ENCODE assay signal across 1 cellular context in the genomic region with DNA sequence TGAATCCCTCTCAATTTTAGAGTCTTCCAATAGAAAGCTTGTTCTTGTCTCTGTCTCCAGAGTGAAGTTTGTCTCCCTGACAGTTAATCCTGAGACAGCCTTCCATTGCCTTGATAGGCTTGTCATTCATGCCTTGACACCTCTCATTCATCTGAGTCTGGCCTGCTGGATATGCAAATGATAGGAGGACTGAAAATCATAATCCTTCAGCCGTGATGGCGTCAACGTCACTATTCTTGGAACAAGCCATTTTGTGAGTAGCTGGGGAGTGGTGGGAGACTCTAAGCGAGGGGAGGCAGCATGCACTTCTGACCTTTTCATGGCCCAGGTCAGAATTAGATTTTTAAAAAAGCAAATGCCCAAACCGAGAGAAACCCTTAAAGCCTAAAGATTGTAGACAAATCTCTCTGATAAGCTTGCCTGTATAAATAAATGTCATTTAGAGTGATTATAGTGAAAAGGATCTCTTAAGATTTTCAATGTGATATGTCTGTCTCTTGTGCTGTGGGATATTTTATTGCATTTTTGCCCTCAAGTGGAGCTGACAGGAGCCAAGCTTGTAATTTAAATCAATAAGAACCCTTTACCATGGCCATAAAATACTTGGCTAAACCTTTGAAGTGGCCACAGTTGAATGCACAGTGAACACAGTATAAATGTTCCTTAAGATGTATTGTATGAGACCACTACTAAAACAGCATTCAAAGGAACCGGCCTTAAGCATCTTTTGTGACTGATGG.
TF ChIP-seq lines count a peak whose summit lies in the region.

No MANE protein-coding gene starts in this region.

TF ChIP-seq in HEK293, 187 proteins besides CTCF, POLR2A, EP300 and RAD21 (continued from another document):
- TF ChIP-seq IKZF3 (tag by site-specific recombination; IDR thresholded peaks at IDR 0.05) (peak; percentile 74), GLI2 (tag by site-specific recombination; IDR thresholded peaks at IDR 0.05; ENCODE audit: borderline replicate concordance, low read depth) (peak; percentile 53; the same call in 1 of the 2 replicates), SETDB1 (IDR thresholded peaks at IDR 0.05; ENCODE audit: insufficient read length, low read length) (no peak), FEZF1 (tag by site-specific recombination; IDR thresholded peaks at IDR 0.05) (peak; percentile 84), ZNF561 (tag by site-specific recombination; IDR thresholded peaks at IDR 0.05; ENCODE audit: borderline replicate concordance) (no peak), ZNF133 (tag by site-specific recombination; IDR thresholded peaks at IDR 0.05) (no peak), ZNF558 (tag by site-specific recombination; IDR thresholded peaks at IDR 0.05) (no peak), ZNF37A (tag by site-specific recombination; IDR thresholded peaks at IDR 0.05) (no peak)
- TF ChIP-seq, protein P1, sequence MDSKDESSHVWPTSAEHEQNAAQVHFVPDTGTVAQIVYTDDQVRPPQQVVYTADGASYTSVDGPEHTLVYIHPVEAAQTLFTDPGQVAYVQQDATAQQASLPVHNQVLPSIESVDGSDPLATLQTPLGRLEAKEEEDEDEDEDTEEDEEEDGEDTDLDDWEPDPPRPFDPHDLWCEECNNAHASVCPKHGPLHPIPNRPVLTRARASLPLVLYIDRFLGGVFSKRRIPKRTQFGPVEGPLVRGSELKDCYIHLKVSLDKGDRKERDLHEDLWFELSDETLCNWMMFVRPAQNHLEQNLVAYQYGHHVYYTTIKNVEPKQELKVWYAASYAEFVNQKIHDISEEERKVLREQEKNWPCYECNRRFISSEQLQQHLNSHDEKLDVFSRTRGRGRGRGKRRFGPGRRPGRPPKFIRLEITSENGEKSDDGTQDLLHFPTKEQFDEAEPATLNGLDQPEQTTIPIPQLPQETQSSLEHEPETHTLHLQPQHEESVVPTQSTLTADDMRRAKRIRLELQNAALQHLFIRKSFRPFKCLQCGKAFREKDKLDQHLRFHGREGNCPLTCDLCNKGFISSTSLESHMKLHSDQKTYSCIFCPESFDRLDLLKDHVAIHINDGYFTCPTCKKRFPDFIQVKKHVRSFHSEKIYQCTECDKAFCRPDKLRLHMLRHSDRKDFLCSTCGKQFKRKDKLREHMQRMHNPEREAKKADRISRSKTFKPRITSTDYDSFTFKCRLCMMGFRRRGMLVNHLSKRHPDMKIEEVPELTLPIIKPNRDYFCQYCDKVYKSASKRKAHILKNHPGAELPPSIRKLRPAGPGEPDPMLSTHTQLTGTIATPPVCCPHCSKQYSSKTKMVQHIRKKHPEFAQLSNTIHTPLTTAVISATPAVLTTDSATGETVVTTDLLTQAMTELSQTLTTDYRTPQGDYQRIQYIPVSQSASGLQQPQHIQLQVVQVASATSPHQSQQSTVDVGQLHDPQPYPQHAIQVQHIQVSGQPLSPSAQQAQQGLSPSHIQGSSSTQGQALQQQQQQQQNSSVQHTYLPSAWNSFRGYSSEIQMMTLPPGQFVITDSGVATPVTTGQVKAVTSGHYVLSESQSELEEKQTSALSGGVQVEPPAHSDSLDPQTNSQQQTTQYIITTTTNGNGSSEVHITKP (tag by site-specific recombination; IDR thresholded peaks at IDR 0.05) = peak; percentile 82
- TF ChIP-seq, protein P2, sequence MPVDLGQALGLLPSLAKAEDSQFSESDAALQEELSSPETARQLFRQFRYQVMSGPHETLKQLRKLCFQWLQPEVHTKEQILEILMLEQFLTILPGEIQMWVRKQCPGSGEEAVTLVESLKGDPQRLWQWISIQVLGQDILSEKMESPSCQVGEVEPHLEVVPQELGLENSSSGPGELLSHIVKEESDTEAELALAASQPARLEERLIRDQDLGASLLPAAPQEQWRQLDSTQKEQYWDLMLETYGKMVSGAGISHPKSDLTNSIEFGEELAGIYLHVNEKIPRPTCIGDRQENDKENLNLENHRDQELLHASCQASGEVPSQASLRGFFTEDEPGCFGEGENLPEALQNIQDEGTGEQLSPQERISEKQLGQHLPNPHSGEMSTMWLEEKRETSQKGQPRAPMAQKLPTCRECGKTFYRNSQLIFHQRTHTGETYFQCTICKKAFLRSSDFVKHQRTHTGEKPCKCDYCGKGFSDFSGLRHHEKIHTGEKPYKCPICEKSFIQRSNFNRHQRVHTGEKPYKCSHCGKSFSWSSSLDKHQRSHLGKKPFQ (tag by site-specific recombination; IDR thresholded peaks at IDR 0.05) = 0 out of 2 replicates have a peak, but pooled peaks have one; percentile 61
- TF ChIP-seq, protein P3, sequence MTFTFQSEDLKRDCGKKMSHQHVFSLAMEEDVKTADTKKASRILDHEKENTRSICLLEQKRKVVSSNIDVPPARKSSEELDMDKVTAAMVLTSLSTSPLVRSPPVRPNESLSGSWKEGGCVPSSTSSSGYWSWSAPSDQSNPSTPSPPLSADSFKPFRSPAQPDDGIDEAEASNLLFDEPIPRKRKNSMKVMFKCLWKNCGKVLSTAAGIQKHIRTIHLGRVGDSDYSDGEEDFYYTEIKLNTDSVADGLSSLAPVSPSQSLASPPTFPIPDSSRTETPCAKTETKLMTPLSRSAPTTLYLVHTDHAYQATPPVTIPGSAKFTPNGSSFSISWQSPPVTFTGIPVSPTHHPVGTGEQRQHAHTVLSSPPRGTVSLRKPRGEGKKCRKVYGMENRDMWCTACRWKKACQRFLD (tag by site-specific recombination; IDR thresholded peaks at IDR 0.05) = no peak
- TF ChIP-seq, protein P4, sequence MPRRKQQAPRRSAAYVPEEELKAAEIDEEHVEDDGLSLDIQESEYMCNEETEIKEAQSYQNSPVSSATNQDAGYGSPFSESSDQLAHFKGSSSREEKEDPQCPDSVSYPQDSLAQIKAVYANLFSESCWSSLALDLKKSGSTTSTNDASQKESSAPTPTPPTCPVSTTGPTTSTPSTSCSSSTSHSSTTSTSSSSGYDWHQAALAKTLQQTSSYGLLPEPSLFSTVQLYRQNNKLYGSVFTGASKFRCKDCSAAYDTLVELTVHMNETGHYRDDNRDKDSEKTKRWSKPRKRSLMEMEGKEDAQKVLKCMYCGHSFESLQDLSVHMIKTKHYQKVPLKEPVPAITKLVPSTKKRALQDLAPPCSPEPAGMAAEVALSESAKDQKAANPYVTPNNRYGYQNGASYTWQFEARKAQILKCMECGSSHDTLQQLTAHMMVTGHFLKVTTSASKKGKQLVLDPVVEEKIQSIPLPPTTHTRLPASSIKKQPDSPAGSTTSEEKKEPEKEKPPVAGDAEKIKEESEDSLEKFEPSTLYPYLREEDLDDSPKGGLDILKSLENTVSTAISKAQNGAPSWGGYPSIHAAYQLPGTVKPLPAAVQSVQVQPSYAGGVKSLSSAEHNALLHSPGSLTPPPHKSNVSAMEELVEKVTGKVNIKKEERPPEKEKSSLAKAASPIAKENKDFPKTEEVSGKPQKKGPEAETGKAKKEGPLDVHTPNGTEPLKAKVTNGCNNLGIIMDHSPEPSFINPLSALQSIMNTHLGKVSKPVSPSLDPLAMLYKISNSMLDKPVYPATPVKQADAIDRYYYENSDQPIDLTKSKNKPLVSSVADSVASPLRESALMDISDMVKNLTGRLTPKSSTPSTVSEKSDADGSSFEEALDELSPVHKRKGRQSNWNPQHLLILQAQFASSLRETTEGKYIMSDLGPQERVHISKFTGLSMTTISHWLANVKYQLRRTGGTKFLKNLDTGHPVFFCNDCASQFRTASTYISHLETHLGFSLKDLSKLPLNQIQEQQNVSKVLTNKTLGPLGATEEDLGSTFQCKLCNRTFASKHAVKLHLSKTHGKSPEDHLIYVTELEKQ (tag by site-specific recombination; IDR thresholded peaks at IDR 0.05; ENCODE audit: borderline replicate concordance) = no peak
